In the genomic region with DNA sequence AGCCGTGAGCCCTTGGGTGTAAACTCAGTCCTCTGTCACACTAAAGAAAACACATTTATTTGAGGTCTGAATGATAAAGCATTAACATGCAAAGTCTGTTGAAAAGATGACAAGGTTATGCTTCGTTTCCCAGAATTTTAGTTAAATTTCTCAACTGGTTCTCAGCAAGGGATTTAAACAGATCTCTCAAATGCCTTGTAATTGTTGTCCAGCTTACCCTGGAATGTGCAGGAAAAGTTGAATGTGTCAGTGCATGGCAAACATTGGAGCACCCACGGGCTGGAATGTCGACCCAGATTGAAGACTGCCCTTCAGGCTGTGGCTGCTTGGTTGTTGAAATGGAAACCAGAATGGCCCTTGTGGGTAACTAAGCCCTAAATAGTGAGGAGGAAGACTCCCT, we compare ENCODE assay signal across 28 cellular contexts.
"Had no signal": no experiment of that assay in that cellular context is flagged by ENCODE, and none has a peak within 500 bp of the region (broad histone marks: within the 10 kb centered on the region; RNA-seq: fewer than 3 reads in every experiment).

No MANE protein-coding gene starts in this region.

- H3K27ac ChIP-seq: coronary artery, heart right ventricle, left lung, neutrophil, parathyroid adenoma, right atrium auricular region, stomach, thoracic aorta, tibial nerve, upper lobe of left lung had no signal

- H3K27ac Mint-ChIP-seq: mesothelial cell of epicardium; naive thymus-derived CD4-positive, alpha-beta T cell; nephron; progenitor cell of endocrine pancreas; stimulated activated effector memory CD8-positive, alpha-beta T cell treated with anti-CD3 and anti-CD28 coated beads, Interleukin-12 subunit alpha, Interleukin-12 subunit beta, amount 100 ng/mL, for 72 hours had no signal

- DNase-seq: dermis blood vessel endothelial cell; effector memory CD4-positive, alpha-beta T cell; foreskin melanocyte; glutamatergic neuron; heart right ventricle; hippocampal formation; left cardiac atrium; left lung; mesenchymal stem cell; mucosa of descending colon; naive thymus-derived CD4-positive, alpha-beta T cell; stimulated activated CD4-positive, alpha-beta T cell treated with anti-CD3 and anti-CD28 coated beads, Interleukin-2, amount 100 ng/mL, for 24 hours; stimulated activated CD4-positive, alpha-beta T cell treated with anti-CD3 and anti-CD28 coated beads, Interleukin-4, amount 100 ng/mL, for 24 hours; stimulated activated naive CD4-positive, alpha-beta T cell treated with Interleukin-2 at 50 U/mL for 16 hours; stomach; upper lobe of left lung had no signal

- H3K4me1 ChIP-seq: left lung, parathyroid adenoma, right atrium auricular region, stomach, upper lobe of left lung had no signal

- H2AFZ ChIP-seq: parathyroid adenoma had no signal

- H3K9me3 ChIP-seq: esophagus muscularis mucosa, heart right ventricle, left lung, mucosa of descending colon, neutrophil, right atrium auricular region, stomach, thoracic aorta, tibial nerve, upper lobe of left lung had no signal

- H3K4me1 Mint-ChIP-seq: mesothelial cell of epicardium; naive thymus-derived CD4-positive, alpha-beta T cell; stimulated activated effector memory CD8-positive, alpha-beta T cell treated with anti-CD3 and anti-CD28 coated beads, Interleukin-12 subunit alpha, Interleukin-12 subunit beta, amount 100 ng/mL, for 72 hours had no signal

- H3K4me3 ChIP-seq: coronary artery, esophagus muscularis mucosa, heart right ventricle, left lung, mucosa of descending colon, right atrium auricular region, stomach, thoracic aorta, tibial nerve, upper lobe of left lung had no signal

- ATAC-seq: heart right ventricle; left cardiac atrium; left lung; mucosa of descending colon; naive thymus-derived CD4-positive, alpha-beta T cell; sciatic nerve; stimulated activated effector memory CD8-positive, alpha-beta T cell treated with anti-CD3 and anti-CD28 coated beads, Interleukin-12 subunit alpha, Interleukin-12 subunit beta, amount 100 ng/mL, for 72 hours had no signal

- H3K9me3 Mint-ChIP-seq: nephron had no signal

- H3K9ac ChIP-seq: parathyroid adenoma had no signal

- H3K27me3 ChIP-seq: esophagus muscularis mucosa, heart right ventricle, left lung, neutrophil, right atrium auricular region, stomach, tibial nerve, upper lobe of left lung had no signal

- H3K36me3 ChIP-seq: esophagus muscularis mucosa, heart right ventricle, left lung, neutrophil, right atrium auricular region, stomach, thoracic aorta, tibial nerve, upper lobe of left lung had no signal

- H3K36me3 Mint-ChIP-seq: mesothelial cell of epicardium; naive thymus-derived CD4-positive, alpha-beta T cell; stimulated activated effector memory CD8-positive, alpha-beta T cell treated with anti-CD3 and anti-CD28 coated beads, Interleukin-12 subunit alpha, Interleukin-12 subunit beta, amount 100 ng/mL, for 72 hours had no signal

- H3K4me3 Mint-ChIP-seq: mesothelial cell of epicardium; naive thymus-derived CD4-positive, alpha-beta T cell; nephron; stimulated activated effector memory CD8-positive, alpha-beta T cell treated with anti-CD3 and anti-CD28 coated beads, Interleukin-12 subunit alpha, Interleukin-12 subunit beta, amount 100 ng/mL, for 72 hours had no signal

- H3K79me2 ChIP-seq: parathyroid adenoma had no signal
